Comparison of ENCODE assay signal across 27 cellular contexts in the genomic region with DNA sequence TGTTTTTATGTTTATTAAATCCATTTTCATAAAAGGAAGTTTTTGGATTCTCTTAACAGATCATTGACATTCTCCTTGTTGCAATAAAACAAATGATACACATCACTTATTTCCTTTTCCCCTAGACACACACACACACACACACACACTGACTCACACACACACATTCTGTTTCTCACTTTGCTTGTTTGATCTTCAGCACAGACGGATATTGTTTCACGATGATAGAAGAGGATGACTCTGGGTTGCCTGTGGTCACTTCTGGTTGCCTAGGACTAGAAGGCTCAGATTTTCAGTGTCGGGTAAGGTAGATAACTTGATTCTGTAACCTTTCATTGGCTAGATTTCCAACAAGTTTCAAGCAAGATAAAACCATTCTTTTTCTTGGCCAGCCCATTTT.
A peak's percentile ranks its signal among the peaks of the same experiment; 100 is the strongest.
DNase-seq lines count a peak whose midpoint lies in the region; ATAC-seq and TF ChIP-seq lines count a peak whose summit lies in the region.
"Had no signal": no experiment of that assay in that cellular context is flagged by ENCODE, and none has a peak within 500 bp of the region (broad histone marks: within the 10 kb centered on the region; RNA-seq: fewer than 3 reads in every experiment).

No MANE protein-coding gene starts in this region.

- TF ChIP-seq CTCF in AG10803 (conservative IDR thresholded peaks at IDR 0.05; ENCODE audit: low read length) (no peak), astrocyte of the spinal cord (IDR thresholded peaks at IDR 0.05; ENCODE audit: low read depth, low read length) (no peak), body of pancreas (IDR thresholded peaks at IDR 0.05) (no peak), transverse colon (IDR thresholded peaks at IDR 0.05) (no peak), esophagus muscularis mucosa (IDR thresholded peaks at IDR 0.05) (no peak)

- H3K4me1 ChIP-seq in body of pancreas (no peaks in the 10 kb centered on the region), transverse colon (no peaks in the 10 kb centered on the region), esophagus muscularis mucosa (no peaks in the 10 kb centered on the region)

- no peak overlapping the region for H3K4me3 ChIP-seq in AG10803 (ENCODE audit: low read length)
- H3K4me3 ChIP-seq in astrocyte of the spinal cord (ENCODE audit: low read depth, low read length) = no peak overlapping the region
- H3K4me3 ChIP-seq in body of pancreas = no peak overlapping the region
- no peak overlapping the region for H3K4me3 ChIP-seq in transverse colon
- no peak overlapping the region for H3K4me3 ChIP-seq in esophagus muscularis mucosa
- H3K4me3 ChIP-seq: K562, SK-N-MC had no signal

- no peak for TF ChIP-seq POLR2A in body of pancreas (IDR thresholded peaks at IDR 0.05)
- TF ChIP-seq POLR2A in transverse colon (IDR thresholded peaks at IDR 0.05) = no peak
- TF ChIP-seq POLR2A in esophagus muscularis mucosa (IDR thresholded peaks at IDR 0.05; ENCODE audit: low read depth) = no peak

- no peaks in the 10 kb centered on the region for H3K36me3 ChIP-seq in body of pancreas (replicated peaks in 1 of 2; ENCODE audit: insufficient read depth in 1 of 2, low read depth in 2 of 2)
- H3K36me3 ChIP-seq in transverse colon = no peaks in the 10 kb centered on the region
- peaks cover 0 to 16% (median 0%) of the 10 kb centered on the region in 4 donors for H3K36me3 ChIP-seq in esophagus muscularis mucosa

- no peak for TF ChIP-seq EP300 in transverse colon (IDR thresholded peaks at IDR 0.05; ENCODE audit: low read depth)
- TF ChIP-seq EP300 in esophagus muscularis mucosa (IDR thresholded peaks at IDR 0.05) = no peak

- WGBS in body of pancreas, 2 donors = 74 to 77% methylated on average over 3 of the region's 3 CpGs
- 65 to 85% methylated on average over 2 to 3 of the region's 3 CpGs for WGBS in transverse colon (ENCODE audit: low coverage in 1 of 2), 2 donors
- 87% methylated on average over 3 of the region's 3 CpGs for WGBS in esophagus muscularis mucosa

- H3K27ac ChIP-seq in body of pancreas = no peak overlapping the region
- H3K27ac ChIP-seq in transverse colon = no peak overlapping the region
- H3K27ac ChIP-seq in esophagus muscularis mucosa (replicated peaks in 1 of 4) = no peak overlapping the region
- H3K27ac ChIP-seq: HL-60, SK-N-MC had no signal

- H3K27me3 ChIP-seq in body of pancreas = no peaks in the 10 kb centered on the region
- H3K27me3 ChIP-seq in transverse colon = no peaks in the 10 kb centered on the region
- H3K27me3 ChIP-seq in esophagus muscularis mucosa = no peaks in the 10 kb centered on the region

- no peak for ATAC-seq in body of pancreas
- ATAC-seq: HCT116, HepG2, K562 had no signal

- intact Hi-C loops in body of pancreas (cut with DNase I) (no loop called here), transverse colon (cut with DNase I; ENCODE audit: low total_unique reads) (no loop called here), esophagus muscularis mucosa (cut with DNase I) (no loop called here)

- H3K9me3 ChIP-seq in body of pancreas (no peaks in the 10 kb centered on the region), transverse colon (no peaks in the 10 kb centered on the region), esophagus muscularis mucosa (no peaks in the 10 kb centered on the region)
- H3K9me3 ChIP-seq: Caco-2 had no signal

- peak; percentile 9 for DNase-seq in AG10803 (ENCODE audit: low read depth)
- DNase-seq in HT-29 (ENCODE audit: low spot score) = peak; percentile 33
- DNase-seq in astrocyte of the spinal cord (ENCODE audit: low read depth, low spot score) = peak; percentile 15
- DNase-seq in kidney tubule cell (ENCODE audit: low spot score) = peak; percentile 57
- DNase-seq in body of pancreas = no peak
- no peak for DNase-seq in cerebellar cortex (ENCODE audit: low spot score)
- DNase-seq in transverse colon = no peak
- no peak for DNase-seq in esophagus muscularis mucosa (ENCODE audit: extremely low spot score)
- DNase-seq: C1 segment of cervical spinal cord; Caco-2; CD4-positive, alpha-beta memory T cell; DND-41; Kasumi-1; NCI-H1092 treated with DMSO at 0.1 percent for 48 hours; NCI-H1436; NCI-H187; NCI-H2081 treated with DMSO at 0.1 percent for 48 hours; NCI-H2171; NCI-H226; NCI-H510A; NCI-H69; SIG-M5 had no signal

- in situ Hi-C loops in astrocyte of the spinal cord (cut with HindIII; ENCODE audit: low sequenced_read_pairs) = no loop called here
- in situ Hi-C loops in transverse colon (cut with MboI; ENCODE audit: low pct_ligation_motif_present in 1 of 4, low pct_unique_long_range_greater_than_20kb in 1 of 4, low sequenced_read_pairs in 3 of 4) = loop anchor here (25.0 kb wide), 2 partner anchors 477 to 502 kb away; no protein-coding TSS in a partner anchor

Comparison
In these comparisons a context has a peak if more than half of its experiments do, and no peak if none do; other contexts are left out.
1. DNase-seq: peak in AG10803 (single experiment), HT-29 (single experiment), astrocyte of the spinal cord (single experiment) and kidney tubule cell (single experiment); none in body of pancreas (0 of 4), cerebellar cortex (single experiment), transverse colon (single experiment) and esophagus muscularis mucosa (single experiment).